In genomic region chr7:36314491-36314890, GRCh38 we compare ENCODE assay signal across 31 cellular contexts.
"Had no signal": no experiment of that assay in that cellular context is flagged by ENCODE, and none has a peak within 500 bp of the region (broad histone marks: within the 10 kb centered on the region; RNA-seq: fewer than 3 reads in every experiment).

No MANE protein-coding gene starts in this region.

- H3K27ac Mint-ChIP-seq: activated CD4-positive, alpha-beta memory T cell treated with anti-CD3 and anti-CD28 coated beads for 36 hours; activated CD4-positive, alpha-beta T cell treated with anti-CD3 and anti-CD28 coated beads for 36 hours; activated CD4-positive, alpha-beta T cell treated with anti-CD3 and anti-CD28 coated beads, Interleukin-2, amount 10 ng/mL, durations not matched to agents 24 days and 14 days; activated CD8-positive, alpha-beta T cell treated with anti-CD3 and anti-CD28 coated beads, Interleukin-2, amount 10 ng/mL, durations not matched to agents 7 days and 5 days; activated naive CD8-positive, alpha-beta T cell; activated T-helper 17 cell treated with anti-CD3 and anti-CD28 coated beads, Interleukin-2, amount 50 U/mL, for 72 hours; effector memory CD8-positive, alpha-beta T cell; T-helper 2 cell treated with Interferon-gamma antibody and Interleukin-4, amounts not matched to agents 5 μg/mL and 100 μg/mL, for 36 hours had no signal

- DNase-seq: activated CD4-positive, alpha-beta memory T cell treated with anti-CD3 and anti-CD28 coated beads for 36 hours; activated CD4-positive, alpha-beta T cell treated with anti-CD3 and anti-CD28 coated beads for 36 hours; activated CD4-positive, alpha-beta T cell treated with anti-CD3 and anti-CD28 coated beads, Interleukin-2, amount 10 ng/mL, durations not matched to agents 24 days and 14 days; activated CD4-positive, CD25-positive, alpha-beta regulatory T cell; activated CD4-positive, CD25-positive, alpha-beta regulatory T cell treated with anti-CD3 and anti-CD28 coated beads, Interleukin-2, amount 50 U/mL, for 72 hours; activated CD8-positive, alpha-beta T cell treated with anti-CD3 and anti-CD28 coated beads, Interleukin-2, amount 10 ng/mL, durations not matched to agents 7 days and 5 days; activated effector memory CD4-positive, alpha-beta T cell treated with Interleukin-2 at 50 U/mL for 16 hours; activated gamma-delta T cell treated with Interleukin-2 at 50 U/mL for 16 hours; activated naive CD4-positive, alpha-beta T cell treated with anti-CD3 and anti-CD28 coated beads, Interleukin-2, amount 50 U/mL, for 16 hours; activated naive CD4-positive, alpha-beta T cell treated with Interleukin-2 at 50 U/mL for 16 hours; activated T-cell treated with anti-CD3 and anti-CD28 coated beads, Interleukin-2, amount 50 U/mL, for 4 hours; amniotic stem cell; anterior cingulate cortex; brain microvascular endothelial cell; caudate nucleus; cortex of kidney; dermis blood vessel endothelial cell; effector CD4-positive, alpha-beta T cell; effector memory CD8-positive, alpha-beta T cell; erythroblast; esophagus squamous epithelium; foreskin melanocyte; T-helper 1 cell; T-helper 17 cell; T1000 had no signal

- H3K27ac ChIP-seq: brain microvascular endothelial cell, esophagus squamous epithelium, gastroesophageal sphincter had no signal

- H3K27me3 ChIP-seq: brain microvascular endothelial cell, esophagus squamous epithelium, gastroesophageal sphincter had no signal

- H3K4me1 Mint-ChIP-seq: activated T-helper 17 cell treated with anti-CD3 and anti-CD28 coated beads, Interleukin-2, amount 50 U/mL, for 72 hours had no signal

- H3K4me3 ChIP-seq: esophagus squamous epithelium, gastroesophageal sphincter had no signal

- FAIRE-seq: astrocyte, colon had no signal

- H3K9me3 ChIP-seq: esophagus squamous epithelium, gastroesophageal sphincter had no signal

- H3K36me3 ChIP-seq: brain microvascular endothelial cell, esophagus squamous epithelium, gastroesophageal sphincter had no signal

- ATAC-seq: activated CD4-positive, alpha-beta T cell treated with anti-CD3 and anti-CD28 coated beads for 36 hours; activated CD8-positive, alpha-beta T cell treated with anti-CD3 and anti-CD28 coated beads, Interleukin-2, amount 10 ng/mL, durations not matched to agents 7 days and 5 days; activated T-cell treated with anti-CD3 and anti-CD28 coated beads, Interleukin-2, amount 50 U/mL, for 4 hours; activated T-helper 17 cell treated with anti-CD3 and anti-CD28 coated beads, Interleukin-2, amount 50 U/mL, for 72 hours; effector memory CD8-positive, alpha-beta T cell; gastroesophageal sphincter; T-helper 17 cell had no signal

- H3K36me3 Mint-ChIP-seq: activated CD4-positive, alpha-beta memory T cell treated with anti-CD3 and anti-CD28 coated beads for 36 hours; activated naive CD8-positive, alpha-beta T cell had no signal

- H3K9me3 Mint-ChIP-seq: activated CD4-positive, alpha-beta memory T cell treated with anti-CD3 and anti-CD28 coated beads for 36 hours; activated CD4-positive, alpha-beta T cell treated with anti-CD3 and anti-CD28 coated beads, Interleukin-2, amount 10 ng/mL, durations not matched to agents 24 days and 14 days; activated T-cell treated with anti-CD3 and anti-CD28 coated beads, Interleukin-2, amount 50 U/mL, for 4 hours; activated T-helper 17 cell treated with anti-CD3 and anti-CD28 coated beads, Interleukin-2, amount 50 U/mL, for 72 hours; effector memory CD8-positive, alpha-beta T cell; T-helper 2 cell treated with Interferon-gamma antibody and Interleukin-4, amounts not matched to agents 5 μg/mL and 100 μg/mL, for 36 hours had no signal

- H3K4me3 Mint-ChIP-seq: activated CD4-positive, alpha-beta memory T cell treated with anti-CD3 and anti-CD28 coated beads for 36 hours; activated CD4-positive, alpha-beta T cell treated with anti-CD3 and anti-CD28 coated beads for 36 hours; activated CD4-positive, alpha-beta T cell treated with anti-CD3 and anti-CD28 coated beads, Interleukin-2, amount 10 ng/mL, durations not matched to agents 24 days and 14 days; activated CD8-positive, alpha-beta T cell treated with anti-CD3 and anti-CD28 coated beads, Interleukin-2, amount 10 ng/mL, durations not matched to agents 7 days and 5 days; activated naive CD8-positive, alpha-beta T cell; activated T-cell treated with anti-CD3 and anti-CD28 coated beads, Interleukin-2, amount 50 U/mL, for 4 hours; activated T-helper 17 cell treated with anti-CD3 and anti-CD28 coated beads, Interleukin-2, amount 50 U/mL, for 72 hours; effector memory CD8-positive, alpha-beta T cell; T-helper 17 cell; T-helper 2 cell treated with Interferon-gamma antibody and Interleukin-4, amounts not matched to agents 5 μg/mL and 100 μg/mL, for 36 hours had no signal
